13 cellular contexts compared by ENCODE assay signal in the genomic region with DNA sequence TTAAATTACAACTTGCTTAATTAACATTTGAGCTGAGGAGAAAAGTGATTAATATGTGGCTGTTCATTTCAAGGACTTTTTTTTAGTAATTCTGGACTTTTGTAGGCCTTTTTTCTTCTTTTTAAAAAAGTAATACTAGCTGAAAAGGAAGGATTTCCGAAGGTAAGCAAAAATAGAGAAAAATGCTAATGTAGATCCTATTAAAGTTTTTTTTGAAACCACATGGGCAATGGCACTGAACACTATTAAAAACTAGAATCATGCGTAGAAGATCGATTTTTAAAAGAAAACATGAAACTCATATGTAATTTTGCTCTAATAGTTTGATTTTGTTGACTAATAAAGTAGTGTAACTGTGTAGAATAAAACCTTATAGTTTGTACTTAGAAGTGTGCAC. TPM values are rescaled to one million over a fixed set of nuclear protein-coding genes. Genes with fewer than 3 reads are reported as not detected.
DNase-seq lines count a peak whose midpoint lies in the region; ATAC-seq and TF ChIP-seq lines count a peak whose summit lies in the region.
"Had no signal": no experiment of that assay in that cellular context is flagged by ENCODE, and none has a peak within 500 bp of the region (broad histone marks: within the 10 kb centered on the region; RNA-seq: fewer than 3 reads in every experiment).

No MANE protein-coding gene starts in this region.

- no peak for ATAC-seq in HG02678 (IDR thresholded peaks at IDR 0.05; ENCODE audit: unreplicated experiment)
- ATAC-seq: stimulated activated memory B cell treated with anti-CD40 and anti-IgM and Interleukin-4, amounts not matched to agents 10 μg/mL and 1 μg/mL and 100 μg/mL, for 72 hours had no signal

- H3K4me3 ChIP-seq in breast epithelium (no peak overlapping the region), SJSA1 (peak overlapping the region; percentile 80), fibroblast of villous mesenchyme (ENCODE audit: low read depth, low read length) (peak overlapping the region; percentile 88), suprapubic skin (no peak overlapping the region)

- no peaks in the 10 kb centered on the region for H3K27me3 Mint-ChIP-seq in MCF 10A (ENCODE audit: insufficient read depth, unreplicated experiment)
- H3K27me3 Mint-ChIP-seq: stimulated activated memory B cell treated with anti-CD40 and anti-IgM and Interleukin-4, amounts not matched to agents 10 μg/mL and 1 μg/mL and 100 μg/mL, for 72 hours had no signal

- no TSS peak for BruUV-seq in MCF 10A (replicated peaks; lab: Mats Ljungman, UMichigan)

- peak overlapping the region; percentile 44 for H3K27ac Mint-ChIP-seq in MCF 10A (ENCODE audit: low read depth, unreplicated experiment)

- CTCF ChIA-PET in MCF 10A (lab: Yijun Ruan, JAX): no interaction called here

- H3K4me1 ChIP-seq in breast epithelium: no peaks in the 10 kb centered on the region
- 0 out of 2 replicates have a peak, but pooled peaks cover 8% of the 10 kb centered on the region for H3K4me1 ChIP-seq in SJSA1 (replicated peaks)
- H3K4me1 ChIP-seq in suprapubic skin: peaks cover 14% of the 10 kb centered on the region

- H3K27ac ChIP-seq in breast epithelium (no peak overlapping the region), SJSA1 (peak overlapping the region; percentile 82), suprapubic skin (peak overlapping the region; percentile 80)

- H3K36me3 Mint-ChIP-seq in MCF 10A (ENCODE audit: insufficient read depth, unreplicated experiment): peaks cover 7% of the 10 kb centered on the region
- H3K36me3 Mint-ChIP-seq: immature natural killer cell had no signal

- DNase-seq in MCF 10A (ENCODE audit: unreplicated experiment) (no peak), breast epithelium (ENCODE audit: low spot score in 2 of 2) (no peak), SJSA1 (ENCODE audit: low read depth in 1 of 2, low spot score in 2 of 2) (no peak), fibroblast of villous mesenchyme (ENCODE audit: low read depth) (no peak), suprapubic skin (ENCODE audit: low spot score in 2 of 2) (no peak), cerebellum (ENCODE audit: low spot score) (no peak)
- DNase-seq in activated CD8-positive, alpha-beta memory T cell treated with anti-CD3 and anti-CD28 coated beads, Interleukin-2, amount 50 U/mL, for 4 hours: no peak
- DNase-seq: activated CD4-positive, alpha-beta T cell treated with anti-CD3 and anti-CD28 coated beads for 4 hours; immature natural killer cell; KG1; small intestine had no signal

- intact Hi-C loops in MCF 10A (cut with micrococcal nuclease): loop anchor here (5.0 to 10.0 kb wide), 2 partner anchors 93 to 270 kb away; no protein-coding TSS in a partner anchor
- intact Hi-C loops in breast epithelium (cut with DNase I; ENCODE audit: low total_unique reads): no loop called here

- POLR2A ChIA-PET in MCF 10A (lab: Yijun Ruan, JAX): interaction anchor here (0.8 to 1.2 kb wide), 4 partner anchors 15 to 140 kb away, joined by 3 to 7 read pairs (median 4); no protein-coding TSS in a partner anchor

- TF ChIP-seq CTCF in MCF 10A (IDR thresholded peaks at IDR 0.05; ENCODE audit: unreplicated experiment) (no peak), breast epithelium (IDR thresholded peaks at IDR 0.05) (no peak), fibroblast of villous mesenchyme (IDR thresholded peaks at IDR 0.05; ENCODE audit: insufficient read depth, low read depth, low read length) (no peak), suprapubic skin (IDR thresholded peaks at IDR 0.05) (no peak)

- H3K9me3 ChIP-seq in breast epithelium (no peaks in the 10 kb centered on the region), SJSA1 (replicated peaks) (no peaks in the 10 kb centered on the region), suprapubic skin (no peaks in the 10 kb centered on the region)

- no peak for TF ChIP-seq POLR2A in breast epithelium (IDR thresholded peaks at IDR 0.05)
- TF ChIP-seq POLR2A in suprapubic skin (IDR thresholded peaks at IDR 0.05): no peak

- H3K9me3 Mint-ChIP-seq in MCF 10A (ENCODE audit: unreplicated experiment): no peaks in the 10 kb centered on the region
- H3K9me3 Mint-ChIP-seq: immature natural killer cell; stimulated activated memory B cell treated with anti-CD40 and anti-IgM and Interleukin-4, amounts not matched to agents 10 μg/mL and 1 μg/mL and 100 μg/mL, for 72 hours had no signal

- H3K27me3 ChIP-seq in breast epithelium (no peaks in the 10 kb centered on the region), SJSA1 (replicated peaks) (no peaks in the 10 kb centered on the region), suprapubic skin (no peaks in the 10 kb centered on the region)

- peaks cover 18% of the 10 kb centered on the region for H3K4me1 Mint-ChIP-seq in MCF 10A (ENCODE audit: insufficient read depth, unreplicated experiment)

- 85% methylated on average over 3 of the region's 3 CpGs for WGBS in suprapubic skin

- no peak for TF ChIP-seq EP300 in suprapubic skin (IDR thresholded peaks at IDR 0.05)

- H3K36me3 ChIP-seq in breast epithelium (no peaks in the 10 kb centered on the region), SJSA1 (peaks cover 67% of the 10 kb centered on the region), suprapubic skin (no peaks in the 10 kb centered on the region)

- peak overlapping the region; percentile 91 for H3K4me3 Mint-ChIP-seq in MCF 10A (ENCODE audit: unreplicated experiment)

RNA-seq across cellular contexts. Expression of gene BAG2, which starts 2.4 kb away (rescaled TPM):
- 3.6 and 4.2 TPM in 2 replicates for total RNA-seq in MCF 10A (2022)
- 1 to 10 TPM; 2.2 to 4.9 (median 4.2) TPM for total RNA-seq in breast epithelium
- total RNA-seq in SJSA1 (2014; rRNA removed; shearing (Covaris generic)): 22.7 and 32.8 TPM in 2 replicates
- 17.7 and 32.8 TPM in 2 replicates for total RNA-seq in fibroblast of villous mesenchyme
- total RNA-seq in suprapubic skin: 1 to 10 TPM in 2 of 4 donors, under 1 TPM in 2; 0.64 to 1.3 (median 1.0) TPM
- 2.8 TPM for total RNA-seq in cerebellum

RNA-seq across cellular contexts. Expression of gene RAB23, which starts 47.6 kb away (rescaled TPM):
- 8.4 and 13.3 TPM in 2 replicates for total RNA-seq in MCF 10A (2022)
- 10 to 100 TPM; 10.4 to 11.7 (median 10.8) TPM for total RNA-seq in breast epithelium
- 77.8 and 94.3 TPM in 2 replicates for total RNA-seq in SJSA1 (2014; rRNA removed; shearing (Covaris generic))
- 58.7 and 63.5 TPM in 2 replicates for total RNA-seq in fibroblast of villous mesenchyme
- total RNA-seq in suprapubic skin: 1 to 10 TPM; 4.9 to 8.3 (median 5.9) TPM
- 21.2 TPM for total RNA-seq in cerebellum

Comparison
In these comparisons a context has a peak if more than half of its experiments do, and no peak if none do; other contexts are left out.
1. H3K27ac ChIP-seq: peak in SJSA1 (single experiment) and suprapubic skin (single experiment); none in breast epithelium (0 of 2).
2. H3K4me3 ChIP-seq: peak in SJSA1 (single experiment) and fibroblast of villous mesenchyme (single experiment); none in breast epithelium (0 of 3) and suprapubic skin (single experiment).